In the genomic region with DNA sequence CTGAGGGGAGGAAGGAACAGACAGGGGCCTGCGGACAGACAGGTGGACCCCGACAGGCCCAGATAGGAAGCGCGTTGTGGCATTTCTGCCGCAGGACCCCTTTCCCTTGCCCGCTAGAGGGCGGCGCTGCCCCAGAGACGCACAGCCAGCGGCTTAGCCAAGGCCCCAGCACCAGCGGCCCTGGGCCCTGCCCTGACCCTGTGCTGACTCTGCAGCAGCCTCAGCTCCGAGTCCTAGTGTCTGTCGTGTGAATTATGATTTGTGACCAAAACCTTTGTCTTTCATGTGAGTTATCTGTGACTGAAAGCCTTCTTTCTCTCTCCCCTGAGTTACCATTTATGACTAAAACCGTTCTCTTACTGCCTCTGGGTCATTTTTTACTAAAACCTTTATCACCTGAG, we compare ENCODE assay signal across 7 cellular contexts. TPM values are rescaled to one million over a fixed set of nuclear protein-coding genes. Genes with fewer than 3 reads are reported as not detected.
A peak's percentile ranks its signal among the peaks of the same experiment; 100 is the strongest.
DNase-seq lines count a peak whose midpoint lies in the region; ATAC-seq and TF ChIP-seq lines count a peak whose summit lies in the region.

No MANE protein-coding gene starts in this region.

- intact Hi-C loops in left lung (cut with DNase I) = loop anchor here in 1 of 2 donors (10.0 kb wide), 1 partner anchor 251 kb away; no protein-coding TSS in a partner anchor

- no peaks in the 10 kb centered on the region for H3K9me3 ChIP-seq in left lung

- peaks cover 6 to 13% of the 10 kb centered on the region in 2 donors for H3K4me1 ChIP-seq in left lung

- no peak overlapping the region for H3K27ac ChIP-seq in left lung

- in situ Hi-C loops in GM13976 (cut with MboI; ENCODE audit: low sequenced_read_pairs, unreplicated experiment) = no loop called here

- ATAC-seq in HG03039 (IDR thresholded peaks at IDR 0.05; ENCODE audit: unreplicated experiment) (peak; percentile 53), left lung (peak; percentile 94)

- TF ChIP-seq CTCF in GM13976 (IDR thresholded peaks at IDR 0.05; ENCODE audit: borderline replicate concordance, control extremely low read depth, extremely low read depth, insufficient read depth, missing control alignments) (peak; percentile 90), left lung (IDR thresholded peaks at IDR 0.05) (peak; percentile 84 to 93)

- no peaks in the 10 kb centered on the region for H3K36me3 ChIP-seq in left lung

- H3K4me3 ChIP-seq in left lung = no peak overlapping the region

- DNase-seq in GM13976 (ENCODE audit: low spot score) (peak; percentile 90), NCI-H345 (lab: John Stamatoyannopoulos, UW) (peak; percentile 74), left lung (peak; percentile 76 to 91)
- peak; percentile 68 for DNase-seq in activated CD4-positive, CD25-positive, alpha-beta regulatory T cell treated with anti-CD3 and anti-CD28 coated beads, Interleukin-2, amount 50 U/mL, for 72 hours
- DNase-seq in central memory CD4-positive, alpha-beta T cell = peak; percentile 50
- DNase-seq in stimulated activated CD4-positive, alpha-beta T cell treated with anti-CD3 and anti-CD28 coated beads, TNF-alpha, amount 100 ng/mL, for 4 hours (ENCODE audit: low read depth in 3 of 3) = peak; percentile 44 to 52 (median 52)

- H3K27me3 ChIP-seq in left lung = peaks cover 8 to 40% of the 10 kb centered on the region in 2 donors

RNA-seq across cellular contexts. Expression of a gene that starts 30.8 kb away (rescaled TPM):
- 1 to 10 TPM; 4.3 to 4.5 TPM for total RNA-seq in left lung

RNA-seq across cellular contexts. Expression of a gene that starts 30.9 kb away (rescaled TPM):
- total RNA-seq in left lung = 10 to 100 TPM; 37.9 to 40.8 TPM
